Comparison of ENCODE assay signal across 7 cellular contexts in the genomic region with DNA sequence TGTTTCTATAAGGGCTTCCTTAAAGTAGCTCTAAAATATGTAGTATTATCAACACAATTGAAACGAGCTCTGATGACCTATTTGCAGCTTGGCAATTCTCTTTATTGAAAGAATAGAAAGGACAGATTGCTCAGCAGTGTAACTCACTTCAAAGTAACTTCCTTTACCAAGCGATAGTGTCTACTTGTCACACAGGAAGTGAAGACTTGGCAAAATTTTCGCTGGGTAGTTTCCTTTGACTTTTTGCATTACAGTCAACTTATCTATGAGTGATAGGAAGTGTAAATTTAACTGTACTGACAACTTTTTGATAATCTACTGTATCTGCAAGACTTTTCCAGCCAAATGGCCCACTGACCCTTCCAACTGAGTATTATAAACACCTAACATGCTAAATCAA. TPM values are rescaled to one million over a fixed set of nuclear protein-coding genes. Genes with fewer than 3 reads are reported as not detected.
DNase-seq lines count a peak whose midpoint lies in the region; ATAC-seq and TF ChIP-seq lines count a peak whose summit lies in the region.

No MANE protein-coding gene starts in this region.

- TF ChIP-seq CTCF in mucosa of descending colon (IDR thresholded peaks at IDR 0.05) (no peak), Calu3 (IDR thresholded peaks at IDR 0.05; ENCODE audit: unreplicated experiment) (no peak)

- peak; percentile 68 for ATAC-seq in GM18870 (IDR thresholded peaks at IDR 0.05; ENCODE audit: unreplicated experiment)
- peak; percentile 74 for ATAC-seq in GM21737 (IDR thresholded peaks at IDR 0.05; ENCODE audit: unreplicated experiment)
- ATAC-seq in mucosa of descending colon, result peak; percentile 65

- no peaks in the 10 kb centered on the region for H3K9me3 ChIP-seq in mucosa of descending colon

- no peak overlapping the region for H3K27ac Mint-ChIP-seq in Calu3 (ENCODE audit: unreplicated experiment)

- intact Hi-C loops in mucosa of descending colon (cut with DNase I, micrococcal nuclease), result no loop called here
- intact Hi-C loops in Calu3 (cut with micrococcal nuclease; ENCODE audit: unreplicated experiment), result no loop called here

- H3K9me3 Mint-ChIP-seq in Calu3 (ENCODE audit: low read depth, unreplicated experiment), result peaks cover 3% of the 10 kb centered on the region

- CTCF ChIA-PET in Calu3 (lab: Charles Lee), result interaction anchor here (0.7 kb wide), 1 partner anchor 735 kb away, joined by 3 read pairs; no protein-coding TSS in a partner anchor

- H3K4me3 ChIP-seq in mucosa of descending colon, result no peak overlapping the region

- BruUV-seq in Calu3 (replicated peaks; lab: Mats Ljungman, UMichigan), result no TSS peak

- H3K4me3 Mint-ChIP-seq in Calu3 (ENCODE audit: low read depth, unreplicated experiment), result no peak overlapping the region

- no peaks in the 10 kb centered on the region for H3K36me3 ChIP-seq in mucosa of descending colon (ENCODE audit: low read depth)

- no peaks in the 10 kb centered on the region for H3K27me3 Mint-ChIP-seq in Calu3 (ENCODE audit: unreplicated experiment)

- no peaks in the 10 kb centered on the region for H3K4me1 ChIP-seq in mucosa of descending colon (ENCODE audit: low read depth)

- no peaks in the 10 kb centered on the region for H3K36me3 Mint-ChIP-seq in Calu3 (ENCODE audit: insufficient read depth, unreplicated experiment)

- peaks cover 6% of the 10 kb centered on the region for H3K4me1 Mint-ChIP-seq in Calu3 (ENCODE audit: low read depth, unreplicated experiment)

- DNase-seq in NAMALWA (ENCODE audit: low spot score), result peak; percentile 60
- DNase-seq in mucosa of descending colon, result no peak
- no peak for DNase-seq in DMS53 treated with DMSO at 0.1 percent for 48 hours (lab: John Stamatoyannopoulos, UW; ENCODE audit: unreplicated experiment)
- DNase-seq in Calu3, result no peak
- no peak for DNase-seq in NCI-H187 (lab: John Stamatoyannopoulos, UW)

RNA-seq across cellular contexts. Expression of a gene that starts 22.8 kb away (rescaled TPM):
- total RNA-seq in mucosa of descending colon, result 10 to 100 TPM in 1 of 3 donors, 1 to 10 TPM in 2; 3.2 to 18.2 (median 6.8) TPM
- total RNA-seq in Calu3 (2022), result 1.5 and 2.4 TPM in 2 replicates
